In the genomic region with DNA sequence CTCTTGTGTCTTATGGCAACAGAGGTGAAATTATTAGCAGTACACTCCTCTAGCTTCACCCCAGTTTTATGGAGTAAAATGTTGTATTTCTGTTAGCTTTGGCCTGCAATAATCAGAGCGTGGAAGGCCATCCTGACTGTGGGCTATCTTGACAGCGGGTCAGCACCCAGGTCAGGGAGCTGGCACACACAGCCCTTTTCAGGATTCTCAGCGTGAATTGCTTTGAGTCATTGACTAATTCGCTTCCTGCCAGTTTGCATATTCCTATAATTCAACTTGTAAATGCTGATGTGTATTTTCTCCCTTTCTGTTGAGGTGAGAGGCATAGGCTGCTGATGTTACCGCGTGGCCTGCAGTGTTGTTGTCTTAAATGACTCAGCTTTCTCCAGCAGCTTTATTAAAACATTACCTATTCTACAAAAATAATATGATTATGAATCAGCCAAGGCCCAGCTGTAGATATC, we compare ENCODE assay signal across 9 cellular contexts.
DNase-seq lines count a peak whose midpoint lies in the region; ATAC-seq, FAIRE-seq and TF ChIP-seq lines count a peak whose summit lies in the region.
"Had no signal": no experiment of that assay in that cellular context is flagged by ENCODE, and none has a peak within 500 bp of the region (broad histone marks: within the 10 kb centered on the region; RNA-seq: fewer than 3 reads in every experiment).

No MANE protein-coding gene starts in this region.

- H3K4me3 ChIP-seq in kidney (ENCODE audit: low read length in 2 of 2) = no peak overlapping the region
- no peak overlapping the region for H3K4me3 ChIP-seq in vagina

- H3K9me3 ChIP-seq in kidney (ENCODE audit: control insufficient read depth in 1 of 2, low read length in 2 of 2) (no peaks in the 10 kb centered on the region), vagina (no peaks in the 10 kb centered on the region)

- TF ChIP-seq POLR2A in vagina (IDR thresholded peaks at IDR 0.05) = no peak

- no peaks in the 10 kb centered on the region for H3K27me3 ChIP-seq in vagina

- FAIRE-seq in kidney (lab: Jason Lieb, UNC) = no peak

- TF ChIP-seq CTCF in kidney (IDR thresholded peaks at IDR 0.05; ENCODE audit: borderline replicate concordance, extremely low read depth, insufficient read depth) (no peak), vagina (IDR thresholded peaks at IDR 0.05) (no peak)

- H3K27ac ChIP-seq in kidney (ENCODE audit: low read depth in 2 of 2, low read length in 2 of 2) (peak overlapping the region; percentile 51), vagina (peak overlapping the region; percentile 7)

- peak in 1 of 2 donors; percentile 64 for ATAC-seq in left cardiac atrium
- no peak for ATAC-seq in left ventricle myocardium superior
- ATAC-seq in activated CD4-positive, CD25-positive, alpha-beta regulatory T cell treated with anti-CD3 and anti-CD28 coated beads, Interleukin-2, amount 50 U/mL, for 24 hours = no peak

- H3K9me3 Mint-ChIP-seq in activated naive CD8-positive, alpha-beta T cell treated with anti-CD3 and anti-CD28 coated beads for 36 hours = no peaks in the 10 kb centered on the region

- intact Hi-C loops in left cardiac atrium (cut with DNase I) = loop anchor here in 1 of 2 donors (10.0 kb wide), 1 partner anchor 89 kb away; no protein-coding TSS in a partner anchor
- intact Hi-C loops in left ventricle myocardium superior (cut with micrococcal nuclease) = no loop called here
- intact Hi-C loops in kidney (cut with DNase I) = no loop called here
- intact Hi-C loops in vagina (cut with DNase I) = no loop called here

- peak overlapping the region in 1 of 2 donors; percentile 49 for H3K9ac ChIP-seq in kidney (ENCODE audit: low read length in 2 of 2)

- peaks cover 25 to 54% of the 10 kb centered on the region in 2 donors for H3K36me3 ChIP-seq in kidney (ENCODE audit: control insufficient read depth in 1 of 2, insufficient read depth in 2 of 2, low read length in 2 of 2)
- peaks cover 0 to 21% of the 10 kb centered on the region in 2 donors for H3K36me3 ChIP-seq in vagina

- no peaks in the 10 kb centered on the region for H3K27me3 Mint-ChIP-seq in activated naive CD8-positive, alpha-beta T cell treated with anti-CD3 and anti-CD28 coated beads for 36 hours

- H3K27ac Mint-ChIP-seq in activated naive CD8-positive, alpha-beta T cell treated with anti-CD3 and anti-CD28 coated beads for 36 hours = peak overlapping the region; percentile 30

- H3K4me1 Mint-ChIP-seq in activated naive CD8-positive, alpha-beta T cell treated with anti-CD3 and anti-CD28 coated beads for 36 hours = peaks cover 39% of the 10 kb centered on the region

- H3K36me3 Mint-ChIP-seq in activated naive CD8-positive, alpha-beta T cell treated with anti-CD3 and anti-CD28 coated beads for 36 hours = peaks cover 27% of the 10 kb centered on the region

- H3K4me3 Mint-ChIP-seq in activated naive CD8-positive, alpha-beta T cell treated with anti-CD3 and anti-CD28 coated beads for 36 hours = no peak overlapping the region

- peaks cover 35 to 51% of the 10 kb centered on the region in 2 donors for H3K4me1 ChIP-seq in kidney (ENCODE audit: control insufficient read depth in 1 of 2, insufficient read depth in 1 of 2, low read depth in 1 of 2, low read length in 2 of 2)
- peaks cover 54% of the 10 kb centered on the region for H3K4me1 ChIP-seq in vagina

- DNase-seq in left cardiac atrium (peak; percentile 62), left ventricle myocardium superior (no peak), kidney (no peak), vagina (ENCODE audit: extremely low spot score in 2 of 2) (no peak), AG08395 (ENCODE audit: low spot score) (no peak), DMS 273 (lab: John Stamatoyannopoulos, UW; ENCODE audit: unreplicated experiment) (no peak)
- no peak for DNase-seq in activated naive CD8-positive, alpha-beta T cell treated with anti-CD3 and anti-CD28 coated beads for 36 hours
- DNase-seq: NCI-H1092 had no signal
